In the genomic region with DNA sequence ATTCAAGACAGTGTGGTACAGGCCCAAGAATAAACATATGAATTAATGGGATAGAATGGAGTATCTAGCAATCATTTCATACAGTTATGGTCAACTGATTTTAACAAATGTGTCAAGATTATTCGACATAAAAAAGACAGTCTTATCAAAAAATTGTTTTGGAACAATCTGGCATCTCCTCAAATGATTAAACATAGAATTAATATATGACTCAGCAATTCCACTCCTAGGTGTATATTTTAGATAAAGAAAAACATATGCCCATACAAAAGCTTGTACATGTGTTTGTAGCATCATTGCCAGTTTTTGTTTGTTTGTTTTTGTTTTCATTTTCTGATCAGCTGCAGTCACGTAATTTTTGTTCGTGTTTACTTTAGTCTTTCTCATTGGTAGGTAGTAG, we compare ENCODE assay signal across 35 cellular contexts.
"Had no signal": no experiment of that assay in that cellular context is flagged by ENCODE, and none has a peak within 500 bp of the region (broad histone marks: within the 10 kb centered on the region; RNA-seq: fewer than 3 reads in every experiment).

No MANE protein-coding gene starts in this region.

- H3K27ac Mint-ChIP-seq: activated B cell treated with CpG ODN at 0.5 μM for 24 hours; activated CD4-positive, alpha-beta memory T cell treated with anti-CD3 and anti-CD28 coated beads for 36 hours; activated CD4-positive, alpha-beta T cell treated with anti-CD3 and anti-CD28 coated beads, Interleukin-2, amount 10 ng/mL, durations not matched to agents 24 days and 14 days; activated CD8-positive, alpha-beta T cell treated with anti-CD3 and anti-CD28 coated beads for 36 hours; activated naive CD4-positive, alpha-beta T cell treated with anti-CD3 and anti-CD28 coated beads for 36 hours; activated naive CD4-positive, alpha-beta T cell treated with anti-CD3 and anti-CD28 coated beads, Interleukin-2, amount 50 U/mL, for 72 hours; activated naive CD8-positive, alpha-beta T cell treated with anti-CD3 and anti-CD28 coated beads for 36 hours; activated T-cell treated with anti-CD3 and anti-CD28 coated beads, Interleukin-2, amount 50 U/mL, for 72 hours; activated T-helper 1 cell treated with anti-CD3 and anti-CD28 coated beads, Interleukin-12 subunit alpha, Interleukin-12 subunit beta, Interleukin-2, Interleukin-4 antibody, amounts not matched to agents 30 ng/mL and 10 ng/mL and 1 ng/mL, durations not matched to agents 14 hours and 24 hours and 36 hours; activated T-helper 17 cell treated with anti-CD3 and anti-CD28 coated beads, Interleukin-2, amount 50 U/mL, for 72 hours; T-helper 1 cell treated with Interleukin-12 subunit alpha and Interleukin-12 subunit beta and Interleukin-4 antibody, amounts not matched to agents 30 μg/mL and 1 μg/mL, for 36 hours; T-helper 2 cell treated with Interferon-gamma antibody and Interleukin-4, amounts not matched to agents 5 μg/mL and 100 μg/mL, for 36 hours had no signal

- H3K4me3 ChIP-seq: adrenal gland, body of pancreas, breast epithelium had no signal

- H3K27ac ChIP-seq: adrenal gland, body of pancreas, brain microvascular endothelial cell, breast epithelium, VCaP had no signal

- H3K9me3 Mint-ChIP-seq: activated T-helper 1 cell treated with anti-CD3 and anti-CD28 coated beads, Interleukin-12 subunit alpha, Interleukin-12 subunit beta, Interleukin-2, Interleukin-4 antibody, amounts not matched to agents 30 ng/mL and 10 ng/mL and 1 ng/mL, durations not matched to agents 14 hours and 24 hours and 36 hours had no signal

- DNase-seq: activated B cell treated with CpG ODN at 0.5 μM for 24 hours; activated CD4-positive, alpha-beta memory T cell treated with anti-CD3 and anti-CD28 coated beads for 36 hours; activated CD4-positive, alpha-beta T cell treated with anti-CD3 and anti-CD28 coated beads for 4 hours; activated CD4-positive, alpha-beta T cell treated with anti-CD3 and anti-CD28 coated beads, Interleukin-2, amount 10 ng/mL, durations not matched to agents 24 days and 14 days; activated CD4-positive, alpha-beta T cell treated with anti-CD3 and anti-CD28 coated beads, Interleukin-2, amount 50 U/mL, for 1 hour; activated CD4-positive, alpha-beta T cell treated with anti-CD3 and anti-CD28 coated beads, Interleukin-2, amount 50 U/mL, for 4 hours; activated CD4-positive, CD25-positive, alpha-beta regulatory T cell treated with anti-CD3 and anti-CD28 coated beads, Interleukin-2, amount 50 U/mL, for 72 hours; activated CD8-positive, alpha-beta memory T cell treated with anti-CD3 and anti-CD28 coated beads, Interleukin-2, amount 50 U/mL, for 4 hours; activated CD8-positive, alpha-beta T cell treated with anti-CD3 and anti-CD28 coated beads for 36 hours; activated effector memory CD4-positive, alpha-beta T cell treated with anti-CD3 and anti-CD28 coated beads, Interleukin-2, amount 50 U/mL, for 16 hours; activated gamma-delta T cell treated with Interleukin-2 at 50 U/mL for 16 hours; activated naive CD4-positive, alpha-beta T cell; activated naive CD4-positive, alpha-beta T cell treated with anti-CD3 and anti-CD28 coated beads for 36 hours; activated naive CD4-positive, alpha-beta T cell treated with anti-CD3 and anti-CD28 coated beads, Interleukin-2, amount 50 U/mL, for 16 hours; activated naive CD8-positive, alpha-beta T cell treated with anti-CD3 and anti-CD28 coated beads for 36 hours; activated T-cell treated with anti-CD3 and anti-CD28 coated beads for 4 hours; activated T-cell treated with anti-CD3 and anti-CD28 coated beads, Interleukin-2, amount 50 U/mL, for 1 hour; activated T-cell treated with anti-CD3 and anti-CD28 coated beads, Interleukin-2, amount 50 U/mL, for 4 hours; activated T-cell treated with anti-CD3 and anti-CD28 coated beads, Interleukin-2, amount 50 U/mL, for 72 hours; adrenal gland; amniotic stem cell; aorta; body of pancreas; brain microvascular endothelial cell; central memory CD4-positive, alpha-beta T cell; T-helper 2 cell; T-helper 9 cell had no signal

- H3K27me3 ChIP-seq: adrenal gland, body of pancreas, brain microvascular endothelial cell, breast epithelium had no signal

- H3K36me3 ChIP-seq: adrenal gland, brain microvascular endothelial cell, breast epithelium had no signal

- H3K4me3 Mint-ChIP-seq: activated B cell treated with CpG ODN at 0.5 μM for 24 hours; activated CD4-positive, alpha-beta memory T cell treated with anti-CD3 and anti-CD28 coated beads for 36 hours; activated CD4-positive, alpha-beta T cell treated with anti-CD3 and anti-CD28 coated beads, Interleukin-2, amount 10 ng/mL, durations not matched to agents 24 days and 14 days; activated CD8-positive, alpha-beta T cell treated with anti-CD3 and anti-CD28 coated beads for 36 hours; activated naive CD4-positive, alpha-beta T cell treated with anti-CD3 and anti-CD28 coated beads for 36 hours; activated naive CD8-positive, alpha-beta T cell treated with anti-CD3 and anti-CD28 coated beads for 36 hours; activated T-cell treated with anti-CD3 and anti-CD28 coated beads, Interleukin-2, amount 50 U/mL, for 4 hours; activated T-cell treated with anti-CD3 and anti-CD28 coated beads, Interleukin-2, amount 50 U/mL, for 72 hours; activated T-helper 1 cell treated with anti-CD3 and anti-CD28 coated beads, Interleukin-12 subunit alpha, Interleukin-12 subunit beta, Interleukin-2, Interleukin-4 antibody, amounts not matched to agents 30 ng/mL and 10 ng/mL and 1 ng/mL, durations not matched to agents 14 hours and 24 hours and 36 hours; activated T-helper 17 cell treated with anti-CD3 and anti-CD28 coated beads, Interleukin-2, amount 50 U/mL, for 72 hours; T-helper 1 cell treated with Interleukin-12 subunit alpha and Interleukin-12 subunit beta and Interleukin-4 antibody, amounts not matched to agents 30 μg/mL and 1 μg/mL, for 36 hours; T-helper 2 cell treated with Interferon-gamma antibody and Interleukin-4, amounts not matched to agents 5 μg/mL and 100 μg/mL, for 36 hours had no signal

- H3K27me3 Mint-ChIP-seq: activated B cell treated with CpG ODN at 0.5 μM for 24 hours; activated CD4-positive, alpha-beta memory T cell treated with anti-CD3 and anti-CD28 coated beads for 36 hours; activated CD4-positive, alpha-beta T cell treated with anti-CD3 and anti-CD28 coated beads, Interleukin-2, amount 10 ng/mL, durations not matched to agents 24 days and 14 days; activated CD8-positive, alpha-beta T cell treated with anti-CD3 and anti-CD28 coated beads for 36 hours; activated naive CD8-positive, alpha-beta T cell treated with anti-CD3 and anti-CD28 coated beads for 36 hours; activated T-helper 17 cell treated with anti-CD3 and anti-CD28 coated beads, Interleukin-2, amount 50 U/mL, for 72 hours had no signal

- H3K36me3 Mint-ChIP-seq: activated CD4-positive, alpha-beta memory T cell treated with anti-CD3 and anti-CD28 coated beads for 36 hours; activated naive CD8-positive, alpha-beta T cell treated with anti-CD3 and anti-CD28 coated beads for 36 hours had no signal

- H3K9me3 ChIP-seq: adrenal gland, body of pancreas, breast epithelium had no signal

- H3K4me1 ChIP-seq: adrenal gland, body of pancreas, breast epithelium had no signal

- FAIRE-seq: astrocyte had no signal

- ATAC-seq: activated CD8-positive, alpha-beta T cell treated with anti-CD3 and anti-CD28 coated beads for 36 hours; activated naive CD4-positive, alpha-beta T cell treated with anti-CD3 and anti-CD28 coated beads, Interleukin-2, amount 50 U/mL, for 72 hours; activated T-cell treated with anti-CD3 and anti-CD28 coated beads, Interleukin-2, amount 50 U/mL, for 4 hours; activated T-cell treated with anti-CD3 and anti-CD28 coated beads, Interleukin-2, amount 50 U/mL, for 72 hours; activated T-helper 17 cell treated with anti-CD3 and anti-CD28 coated beads, Interleukin-2, amount 50 U/mL, for 72 hours; body of pancreas had no signal

- H3K4me1 Mint-ChIP-seq: activated B cell treated with CpG ODN at 0.5 μM for 24 hours; activated CD4-positive, alpha-beta T cell treated with anti-CD3 and anti-CD28 coated beads, Interleukin-2, amount 10 ng/mL, durations not matched to agents 24 days and 14 days; activated naive CD8-positive, alpha-beta T cell treated with anti-CD3 and anti-CD28 coated beads for 36 hours; activated T-helper 17 cell treated with anti-CD3 and anti-CD28 coated beads, Interleukin-2, amount 50 U/mL, for 72 hours had no signal
